In genomic region chr11:93694109-93694508, GRCh38 we compare ENCODE assay signal across 1 cellular context.
TF ChIP-seq lines count a peak whose summit lies in the region.

No MANE protein-coding gene starts in this region.

TF ChIP-seq in HepG2, 621 proteins besides CTCF, POLR2A, EP300 and RAD21:
- TF ChIP-seq ZNF773 (CRISPR knock-in tag; IDR thresholded peaks at IDR 0.05; ENCODE audit: borderline replicate concordance) = no peak
- TF ChIP-seq ZFP1 (CRISPR knock-in tag; IDR thresholded peaks at IDR 0.05) = no peak
- no peak for TF ChIP-seq POLR2AphosphoS2 (IDR thresholded peaks at IDR 0.05; ENCODE audit: low read depth, low read length)
- no peak for TF ChIP-seq BCL6 (CRISPR knock-in tag; IDR thresholded peaks at IDR 0.05)
- TF ChIP-seq ZBTB10 (CRISPR knock-in tag; IDR thresholded peaks at IDR 0.05; ENCODE audit: borderline replicate concordance) = no peak
- no peak for TF ChIP-seq GZF1 (CRISPR knock-in tag; IDR thresholded peaks at IDR 0.05)
- TF ChIP-seq ZFAT (CRISPR knock-in tag; conservative IDR thresholded peaks at IDR 0.05) = no peak
- TF ChIP-seq ZNF292 (CRISPR knock-in tag; IDR thresholded peaks at IDR 0.05; ENCODE audit: borderline replicate concordance, low read depth) = no peak
- TF ChIP-seq MLXIP (CRISPR knock-in tag; IDR thresholded peaks at IDR 0.05; ENCODE audit: borderline replicate concordance) = no peak
- TF ChIP-seq ZFP41 (CRISPR knock-in tag; IDR thresholded peaks at IDR 0.05; ENCODE audit: borderline replicate concordance) = no peak
- TF ChIP-seq ZNF737 (CRISPR knock-in tag; IDR thresholded peaks at IDR 0.05; ENCODE audit: borderline replicate concordance) = no peak
- TF ChIP-seq ZNF34 (CRISPR knock-in tag; IDR thresholded peaks at IDR 0.05; ENCODE audit: borderline replicate concordance) = no peak
- TF ChIP-seq ZNF343 (CRISPR knock-in tag; IDR thresholded peaks at IDR 0.05) = no peak
TF ChIP-seq in HepG2: peak in this region for 0.
